ENCODE assay signal across 8 cellular contexts in the genomic region with DNA sequence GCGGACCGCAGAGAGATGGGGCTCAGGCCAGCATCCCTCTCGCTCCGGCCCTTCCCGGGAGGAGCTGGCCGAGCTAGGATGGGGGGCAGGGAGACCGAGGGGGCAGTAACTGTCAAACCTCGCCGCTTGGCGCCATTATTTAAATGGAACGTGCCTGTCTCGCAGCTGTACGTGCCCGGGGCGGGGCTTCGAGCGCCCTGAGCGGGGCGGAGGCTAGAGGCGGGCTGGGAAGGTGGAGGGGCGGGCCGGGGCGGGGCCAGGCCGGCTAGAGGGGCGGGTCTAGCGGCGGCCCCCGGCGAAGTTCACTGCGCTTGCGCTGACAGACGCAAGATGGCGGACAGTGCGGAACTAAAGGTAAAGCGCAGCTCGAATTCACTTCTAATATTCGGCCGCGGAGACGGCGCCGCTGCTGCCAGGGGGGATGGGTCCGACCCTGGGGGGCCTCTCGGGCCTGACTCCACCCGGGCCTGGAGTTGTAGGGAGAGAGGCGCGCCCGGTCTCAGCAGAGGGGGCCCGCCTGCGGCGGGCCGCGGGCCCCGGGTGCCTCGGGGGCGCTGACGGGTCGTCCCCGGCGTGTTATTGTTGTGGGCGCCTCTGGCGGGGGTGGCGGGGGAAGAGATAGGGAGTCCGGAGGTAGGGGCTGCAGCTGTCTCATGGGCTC. TPM values are rescaled to one million over a fixed set of nuclear protein-coding genes. Genes with fewer than 3 reads are reported as not detected.
DNase-seq lines count a peak whose midpoint lies in the region; ATAC-seq and TF ChIP-seq lines count a peak whose summit lies in the region.

A gene (plus strand): TSS at position 319 of the 661 bp plus-strand sequence. CDS start 12 bp downstream, at position 331.

- H3K9me3 ChIP-seq in liver (ENCODE audit: control insufficient read depth in 4 of 4, low read length in 3 of 4) = no peaks in the 10 kb centered on the region

- peak within 1 kb of the TSS; percentile 74 to 83 for H3K9ac ChIP-seq in liver (ENCODE audit: low read depth in 1 of 2, low read length in 2 of 2)

- under 1% methylated on average over 64 of the region's 64 CpGs for WGBS in liver

- peak; percentile 96 for DNase-seq in CD1c-positive myeloid dendritic cell (ENCODE audit: extremely low spot score)
- DNase-seq in NCI-H82 (lab: John Stamatoyannopoulos, UW) = peak; percentile 98
- DNase-seq in activated CD4-positive, alpha-beta T cell treated with anti-CD3 and anti-CD28 coated beads, Interleukin-2, amount 50 U/mL, for 48 hours = peak; percentile 93 to 94
- peak; percentile 67 to 91 for DNase-seq in dermis microvascular lymphatic vessel endothelial cell (ENCODE audit: low read depth in 2 of 2)
- DNase-seq in stimulated activated CD4-positive, alpha-beta T cell treated with anti-CD3 and anti-CD28 coated beads, Interleukin-4, amount 100 ng/mL, for 1 hour = peak; percentile 94

- TF ChIP-seq CTCF in liver (IDR thresholded peaks at IDR 0.05; ENCODE audit: low read depth, low read length, missing input control) = peak; percentile 12

- peaks cover 3 to 29% (median 22%) of the 10 kb centered on the region in 4 donors for H3K4me1 ChIP-seq in liver (ENCODE audit: control insufficient read depth in 4 of 4, insufficient read depth in 4 of 4, low read length in 3 of 4)

- no peaks in the 10 kb centered on the region for H3K27me3 ChIP-seq in liver (ENCODE audit: control insufficient read depth in 4 of 4, insufficient read depth in 4 of 4, low read length in 3 of 4)

- H3K27ac ChIP-seq in liver (ENCODE audit: low read depth in 1 of 2, low read length in 2 of 2) = peak within 1 kb of the TSS; percentile 87 to 96

- no peaks in the 10 kb centered on the region for H3K36me3 ChIP-seq in liver (ENCODE audit: control insufficient read depth in 4 of 4, insufficient read depth in 3 of 4, low read depth in 1 of 4, low read length in 3 of 4)

- peak within 1 kb of the TSS; percentile 87 to 95 (median 93) for H3K4me3 ChIP-seq in liver (ENCODE audit: low read depth in 1 of 3, low read length in 3 of 3)

- ATAC-seq in GM19438 (IDR thresholded peaks at IDR 0.05; ENCODE audit: low read depth, unreplicated experiment) (peak; percentile 80), HG03571 (IDR thresholded peaks at IDR 0.05; ENCODE audit: unreplicated experiment) (peak; percentile 72)

- TF ChIP-seq RAD21 in liver (IDR thresholded peaks at IDR 0.05) = peak in 1 of 2 donors; percentile 12

TF ChIP-seq in liver, 16 proteins besides CTCF, POLR2A, EP300 and RAD21:
- TF ChIP-seq FOXA1 (IDR thresholded peaks at IDR 0.05) = no peak
- TF ChIP-seq YY1 (IDR thresholded peaks at IDR 0.05) = peak; percentile 97
- TF ChIP-seq, protein P1, sequence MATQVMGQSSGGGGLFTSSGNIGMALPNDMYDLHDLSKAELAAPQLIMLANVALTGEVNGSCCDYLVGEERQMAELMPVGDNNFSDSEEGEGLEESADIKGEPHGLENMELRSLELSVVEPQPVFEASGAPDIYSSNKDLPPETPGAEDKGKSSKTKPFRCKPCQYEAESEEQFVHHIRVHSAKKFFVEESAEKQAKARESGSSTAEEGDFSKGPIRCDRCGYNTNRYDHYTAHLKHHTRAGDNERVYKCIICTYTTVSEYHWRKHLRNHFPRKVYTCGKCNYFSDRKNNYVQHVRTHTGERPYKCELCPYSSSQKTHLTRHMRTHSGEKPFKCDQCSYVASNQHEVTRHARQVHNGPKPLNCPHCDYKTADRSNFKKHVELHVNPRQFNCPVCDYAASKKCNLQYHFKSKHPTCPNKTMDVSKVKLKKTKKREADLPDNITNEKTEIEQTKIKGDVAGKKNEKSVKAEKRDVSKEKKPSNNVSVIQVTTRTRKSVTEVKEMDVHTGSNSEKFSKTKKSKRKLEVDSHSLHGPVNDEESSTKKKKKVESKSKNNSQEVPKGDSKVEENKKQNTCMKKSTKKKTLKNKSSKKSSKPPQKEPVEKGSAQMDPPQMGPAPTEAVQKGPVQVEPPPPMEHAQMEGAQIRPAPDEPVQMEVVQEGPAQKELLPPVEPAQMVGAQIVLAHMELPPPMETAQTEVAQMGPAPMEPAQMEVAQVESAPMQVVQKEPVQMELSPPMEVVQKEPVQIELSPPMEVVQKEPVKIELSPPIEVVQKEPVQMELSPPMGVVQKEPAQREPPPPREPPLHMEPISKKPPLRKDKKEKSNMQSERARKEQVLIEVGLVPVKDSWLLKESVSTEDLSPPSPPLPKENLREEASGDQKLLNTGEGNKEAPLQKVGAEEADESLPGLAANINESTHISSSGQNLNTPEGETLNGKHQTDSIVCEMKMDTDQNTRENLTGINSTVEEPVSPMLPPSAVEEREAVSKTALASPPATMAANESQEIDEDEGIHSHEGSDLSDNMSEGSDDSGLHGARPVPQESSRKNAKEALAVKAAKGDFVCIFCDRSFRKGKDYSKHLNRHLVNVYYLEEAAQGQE (IDR thresholded peaks at IDR 0.05) = peak; percentile 29
- TF ChIP-seq HNF4G (IDR thresholded peaks at IDR 0.05) = no peak
TF ChIP-seq in liver: peak in this region for 2.

RNA-seq across cellular contexts. Expression of the gene that starts here (rescaled TPM):
- total RNA-seq in dermis microvascular lymphatic vessel endothelial cell (8.1 and 13.8 TPM in 2 replicates), liver (10 to 100 TPM; 10.6 to 15.9 TPM)
- polyA plus RNA-seq in liver = 10 to 100 TPM in 1 of 2 donors, 1 to 10 TPM in 1; 5.6 to 18.8 TPM

Comparison
In these comparisons a context has a peak if more than half of its experiments do, and no peak if none do; other contexts are left out.
1. Peak in every context shown above with its lines: DNase-seq, ATAC-seq, H3K4me3 ChIP-seq and H3K27ac ChIP-seq.